In genomic region chr6:21597243-21597682, GRCh38 we compare ENCODE assay signal across 8 cellular contexts. TPM values are rescaled to one million over a fixed set of nuclear protein-coding genes. Genes with fewer than 3 reads are reported as not detected.
DNase-seq lines count a peak whose midpoint lies in the region; ATAC-seq, FAIRE-seq and TF ChIP-seq lines count a peak whose summit lies in the region.

No MANE protein-coding gene starts in this region.

- H3K4me3 ChIP-seq in mononuclear cell (ENCODE audit: low read length) (peak overlapping the region; percentile 57), small intestine (ENCODE audit: low read depth in 1 of 2, low read length in 2 of 2) (peak overlapping the region in 1 of 2 donors; percentile 89)

- no peaks in the 10 kb centered on the region for H3K36me3 Mint-ChIP-seq in stimulated activated naive CD8-positive, alpha-beta T cell treated with anti-CD3 and anti-CD28 coated beads, Interleukin-15, Interleukin-2, amounts not matched to agents 100 ng/mL and 50 ng/mL, for 24 hours (ENCODE audit: low read depth)
- peaks cover 71% of the 10 kb centered on the region for H3K36me3 Mint-ChIP-seq in brain

- ATAC-seq in stimulated activated naive CD8-positive, alpha-beta T cell treated with anti-CD3 and anti-CD28 coated beads, Interleukin-15, Interleukin-2, amounts not matched to agents 100 U/mL and 50 U/mL, for 24 hours: no peak
- ATAC-seq in HG03095 (IDR thresholded peaks at IDR 0.05; ENCODE audit: unreplicated experiment): no peak

- H3K27ac Mint-ChIP-seq in stimulated activated naive CD8-positive, alpha-beta T cell treated with anti-CD3 and anti-CD28 coated beads, Interleukin-15, Interleukin-2, amounts not matched to agents 100 ng/mL and 50 ng/mL, for 24 hours: peak overlapping the region; percentile 91
- peak overlapping the region; percentile 98 to 100 (median 99) for H3K27ac Mint-ChIP-seq in brain

- H3K27me3 Mint-ChIP-seq in stimulated activated naive CD8-positive, alpha-beta T cell treated with anti-CD3 and anti-CD28 coated beads, Interleukin-15, Interleukin-2, amounts not matched to agents 100 ng/mL and 50 ng/mL, for 24 hours: peaks cover 59% of the 10 kb centered on the region
- peaks cover 36% of the 10 kb centered on the region for H3K27me3 Mint-ChIP-seq in brain

- DNase-seq in stimulated activated naive CD8-positive, alpha-beta T cell treated with anti-CD3 and anti-CD28 coated beads, Interleukin-15, Interleukin-2, amounts not matched to agents 100 U/mL and 50 U/mL, for 24 hours: no peak
- no peak for DNase-seq in small intestine
- DNase-seq in UCSD-AML1 (lab: John Stamatoyannopoulos, UW; ENCODE audit: unreplicated experiment): no peak
- no peak for DNase-seq in NOMO-1 treated with DMSO at 0.1 percent for 48 hours (lab: John Stamatoyannopoulos, UW; ENCODE audit: unreplicated experiment)

- WGBS in small intestine, 3 donors: 5 to 7% (median 6%) methylated on average over 7 of the region's 7 CpGs

- H3K9me3 ChIP-seq in mononuclear cell (ENCODE audit: low read depth, low read length): no peaks in the 10 kb centered on the region
- no peaks in the 10 kb centered on the region for H3K9me3 ChIP-seq in small intestine (ENCODE audit: control insufficient read depth, low read depth)

- H3K4me3 Mint-ChIP-seq in stimulated activated naive CD8-positive, alpha-beta T cell treated with anti-CD3 and anti-CD28 coated beads, Interleukin-15, Interleukin-2, amounts not matched to agents 100 ng/mL and 50 ng/mL, for 24 hours: peak overlapping the region; percentile 79
- peak overlapping the region; percentile 98 to 100 (median 99) for H3K4me3 Mint-ChIP-seq in brain

- H3K4me1 Mint-ChIP-seq in stimulated activated naive CD8-positive, alpha-beta T cell treated with anti-CD3 and anti-CD28 coated beads, Interleukin-15, Interleukin-2, amounts not matched to agents 100 ng/mL and 50 ng/mL, for 24 hours (ENCODE audit: low read depth): peaks cover 35% of the 10 kb centered on the region
- H3K4me1 Mint-ChIP-seq in brain: peaks cover 37% of the 10 kb centered on the region

- peaks cover 19% of the 10 kb centered on the region for H3K27me3 ChIP-seq in mononuclear cell (ENCODE audit: insufficient read depth, low read length)
- H3K27me3 ChIP-seq in small intestine (ENCODE audit: control insufficient read depth in 2 of 2, insufficient read depth in 2 of 2, low read length in 2 of 2): no peaks in the 10 kb centered on the region

- H3K9me3 Mint-ChIP-seq in stimulated activated naive CD8-positive, alpha-beta T cell treated with anti-CD3 and anti-CD28 coated beads, Interleukin-15, Interleukin-2, amounts not matched to agents 100 ng/mL and 50 ng/mL, for 24 hours: no peaks in the 10 kb centered on the region
- peaks cover 6 to 37% (median 20%) of the 10 kb centered on the region in 5 experiments for H3K9me3 Mint-ChIP-seq in brain

- peak; percentile 21 to 50 for TF ChIP-seq CTCF in brain (conservative IDR thresholded peaks at IDR 0.05)

- peaks cover 43% of the 10 kb centered on the region for H3K4me1 ChIP-seq in mononuclear cell (ENCODE audit: insufficient read depth, low read length)
- no peaks in the 10 kb centered on the region for H3K4me1 ChIP-seq in small intestine (ENCODE audit: control insufficient read depth in 2 of 2, insufficient read depth in 1 of 2, low read depth in 1 of 2, low read length in 1 of 2)

- no peaks in the 10 kb centered on the region for H3K36me3 ChIP-seq in small intestine (ENCODE audit: control insufficient read depth in 2 of 2, insufficient read depth in 2 of 2, low read length in 2 of 2)

- H3K27ac ChIP-seq in small intestine (ENCODE audit: low read depth in 1 of 2, low read length in 1 of 2): no peak overlapping the region

- no peak for FAIRE-seq in small intestine (lab: Jason Lieb, UNC)

RNA-seq across cellular contexts. Expression of gene SOX4, which starts 3.7 kb away (rescaled TPM):
- polyA plus RNA-seq in brain (ENCODE audit: insufficient read depth, low read depth, low replicate concordance) (231 TPM), small intestine (10 to 100 TPM in 1 of 3 donors, 1 to 10 TPM in 2; 3.8 to 23.4 (median 4.6) TPM)
- total RNA-seq in mononuclear cell: 16.5 TPM
